Comparison of ENCODE assay signal across 18 cellular contexts in the genomic region with DNA sequence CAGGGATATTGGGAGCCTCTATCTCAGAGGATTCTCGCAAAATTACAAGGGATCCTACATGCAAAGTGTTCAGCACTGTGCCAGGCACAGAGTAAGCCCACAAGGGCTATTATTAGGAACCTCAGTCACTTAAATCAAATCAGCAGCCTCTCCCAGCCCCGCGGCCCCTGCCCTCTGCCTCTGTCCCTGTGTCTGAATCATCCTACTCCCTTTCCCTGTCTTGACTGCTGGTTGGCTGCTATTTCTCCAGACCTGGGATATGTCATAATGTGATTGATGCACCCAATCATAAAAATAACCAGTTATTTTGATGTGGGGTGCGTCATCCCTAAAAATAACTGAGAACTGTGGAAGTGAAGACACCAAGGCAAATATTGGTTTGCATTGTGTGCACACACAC.
DNase-seq lines count a peak whose midpoint lies in the region; ATAC-seq and TF ChIP-seq lines count a peak whose summit lies in the region.
"Had no signal": no experiment of that assay in that cellular context is flagged by ENCODE, and none has a peak within 500 bp of the region (broad histone marks: within the 10 kb centered on the region; RNA-seq: fewer than 3 reads in every experiment).

No MANE protein-coding gene starts in this region.

- no peak for TF ChIP-seq CTCF in heart left ventricle (IDR thresholded peaks at IDR 0.05)
- no peak for TF ChIP-seq CTCF in SK-N-SH (IDR thresholded peaks at IDR 0.05)

- no peaks in the 10 kb centered on the region for H3K9me2 ChIP-seq in SK-N-SH

- H3K36me3 ChIP-seq in heart left ventricle (no peaks in the 10 kb centered on the region), SK-N-SH (replicated peaks in 1 of 2; ENCODE audit: control insufficient read depth in 1 of 2, insufficient read depth in 2 of 2, low read length in 1 of 2) (no peaks in the 10 kb centered on the region)

- CTCF ChIA-PET in SK-N-SH (lab: Yijun Ruan, JAX): no interaction called here

- POLR2A ChIA-PET in SK-N-SH (lab: Yijun Ruan, JAX): no interaction called here

- TF ChIP-seq EP300 in SK-N-SH (IDR thresholded peaks at IDR 0.05; ENCODE audit: borderline replicate concordance in 1 of 2, low read depth in 1 of 2, low read length in 1 of 2): no peak

- H3K4me3 ChIP-seq in heart left ventricle (no peak overlapping the region), SK-N-SH (ENCODE audit: low read depth in 2 of 2, low read length in 1 of 2) (no peak overlapping the region)
- H3K4me3 ChIP-seq: SK-N-MC had no signal

- H3K27me3 ChIP-seq in heart left ventricle: peaks cover 0 to 11% (median 0%) of the 10 kb centered on the region in 9 donors
- no peaks in the 10 kb centered on the region for H3K27me3 ChIP-seq in SK-N-SH (ENCODE audit: insufficient read depth)

- peaks cover 9% of the 10 kb centered on the region for H3F3A ChIP-seq in SK-N-SH (replicated peaks; ENCODE audit: insufficient read depth)

- intact Hi-C loops in heart left ventricle (cut with DNase I) (no loop called here), cardiac septum (cut with DNase I) (no loop called here), head of caudate nucleus (cut with DNase I) (no loop called here)

- H3K9me3 ChIP-seq in heart left ventricle (no peaks in the 10 kb centered on the region), SK-N-SH (no peaks in the 10 kb centered on the region)

- H4K20me1 ChIP-seq in SK-N-SH (ENCODE audit: insufficient read depth): no peaks in the 10 kb centered on the region

- no peaks in the 10 kb centered on the region for H3K79me2 ChIP-seq in SK-N-SH (ENCODE audit: insufficient read depth)

- peak in 3 of 4 donors; percentile 75 to 94 (median 91) for ATAC-seq in heart left ventricle
- no peak for ATAC-seq in HG03469 (IDR thresholded peaks at IDR 0.05; ENCODE audit: unreplicated experiment)
- no peak for ATAC-seq in GM18868 (IDR thresholded peaks at IDR 0.05; ENCODE audit: unreplicated experiment)

- no peak overlapping the region for H2AFZ ChIP-seq in SK-N-SH (ENCODE audit: low read depth)

- 71 to 82% (median 77%) methylated on average over 4 of the region's 4 CpGs for WGBS in heart left ventricle, 4 donors
- WGBS in SK-N-SH (ENCODE audit: low lambda C conversion rate): 52% methylated on average over 4 of the region's 4 CpGs

- no peak for TF ChIP-seq RAD21 in SK-N-SH (IDR thresholded peaks at IDR 0.05; ENCODE audit: low read length)

- TF ChIP-seq POLR2A in heart left ventricle (IDR thresholded peaks at IDR 0.05): no peak

- no peak overlapping the region for H3K4me2 ChIP-seq in SK-N-SH

- H3K27ac ChIP-seq in heart left ventricle (no peak overlapping the region), SK-N-SH (ENCODE audit: low read depth in 2 of 2, low read length in 1 of 2) (no peak overlapping the region)
- H3K27ac ChIP-seq: SK-N-MC had no signal

- peak in 2 of 5 donors; percentile 30 to 32 for DNase-seq in heart left ventricle
- no peak for DNase-seq in cardiac septum (ENCODE audit: low spot score)
- peak; percentile 50 for DNase-seq in NCI-H2227 treated with DMSO at 0.1 percent for 48 hours (lab: John Stamatoyannopoulos, UW)
- peak in 41 of 42 donors; percentile 6 to 89 (median 51) for DNase-seq in head of caudate nucleus
- DNase-seq in SK-N-SH: no peak
- DNase-seq in NCI-H1105 treated with DMSO at 0.1 percent for 48 hours (lab: John Stamatoyannopoulos, UW): no peak
- DNase-seq: C1 segment of cervical spinal cord; H7; IMR-90; Karpas-422; MV-4-11; NCI-H1417 treated with DMSO at 0.1 percent for 48 hours; NCI-H1930; NCI-H446 treated with DMSO at 0.1 percent for 48 hours; NK-92 treated with Interleukin-12 subunit alpha and Interleukin-12 subunit beta, amount 100 ng/mL, for 24 hours had no signal

- H3K4me1 ChIP-seq in heart left ventricle: no peaks in the 10 kb centered on the region
- no peaks in the 10 kb centered on the region for H3K4me1 ChIP-seq in SK-N-SH (ENCODE audit: control insufficient read depth in 1 of 2, insufficient read depth in 2 of 2, low read depth in 1 of 2, low read length in 1 of 2)

- no peak overlapping the region for H3K9ac ChIP-seq in SK-N-SH

TF ChIP-seq in SK-N-SH, 30 proteins besides CTCF, POLR2A, EP300 and RAD21:
- TF ChIP-seq, protein P1, sequence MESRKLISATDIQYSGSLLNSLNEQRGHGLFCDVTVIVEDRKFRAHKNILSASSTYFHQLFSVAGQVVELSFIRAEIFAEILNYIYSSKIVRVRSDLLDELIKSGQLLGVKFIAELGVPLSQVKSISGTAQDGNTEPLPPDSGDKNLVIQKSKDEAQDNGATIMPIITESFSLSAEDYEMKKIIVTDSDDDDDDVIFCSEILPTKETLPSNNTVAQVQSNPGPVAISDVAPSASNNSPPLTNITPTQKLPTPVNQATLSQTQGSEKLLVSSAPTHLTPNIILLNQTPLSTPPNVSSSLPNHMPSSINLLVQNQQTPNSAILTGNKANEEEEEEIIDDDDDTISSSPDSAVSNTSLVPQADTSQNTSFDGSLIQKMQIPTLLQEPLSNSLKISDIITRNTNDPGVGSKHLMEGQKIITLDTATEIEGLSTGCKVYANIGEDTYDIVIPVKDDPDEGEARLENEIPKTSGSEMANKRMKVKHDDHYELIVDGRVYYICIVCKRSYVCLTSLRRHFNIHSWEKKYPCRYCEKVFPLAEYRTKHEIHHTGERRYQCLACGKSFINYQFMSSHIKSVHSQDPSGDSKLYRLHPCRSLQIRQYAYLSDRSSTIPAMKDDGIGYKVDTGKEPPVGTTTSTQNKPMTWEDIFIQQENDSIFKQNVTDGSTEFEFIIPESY (IDR thresholded peaks at IDR 0.05; ENCODE audit: borderline replicate concordance, low read depth): no peak
- TF ChIP-seq GATA2 (CRISPR knock-in tag; IDR thresholded peaks at IDR 0.05) (no peak), RXRA (IDR thresholded peaks at IDR 0.05; ENCODE audit: borderline replicate concordance, low read depth) (no peak), EZH2phosphoT487 (IDR thresholded peaks at IDR 0.05; ENCODE audit: borderline replicate concordance, low read depth) (no peak), NFIC (IDR thresholded peaks at IDR 0.05; ENCODE audit: borderline replicate concordance) (no peak), RFX5 (IDR thresholded peaks at IDR 0.05; ENCODE audit: low read length) (no peak), FOXJ3 (CRISPR knock-in tag; IDR thresholded peaks at IDR 0.05) (no peak), POLR2AphosphoS5 (IDR thresholded peaks at IDR 0.05; ENCODE audit: low read depth, low read length) (no peak), GABPA (IDR thresholded peaks at IDR 0.05; ENCODE audit: low read depth) (no peak), SIN3A (IDR thresholded peaks at IDR 0.05; ENCODE audit: borderline replicate concordance, low read depth, low read length) (no peak), YY1 (IDR thresholded peaks at IDR 0.05; ENCODE audit: low read depth) (no peak), NRF1 (IDR thresholded peaks at IDR 0.05; ENCODE audit: low read depth, low read length) (no peak), RCOR1 (IDR thresholded peaks at IDR 0.05; ENCODE audit: low read length) (no peak), TCF12 (IDR thresholded peaks at IDR 0.05) (no peak), TAF1 (IDR thresholded peaks at IDR 0.05; ENCODE audit: borderline replicate concordance, low read depth, low read length) (no peak)
- TF ChIP-seq, protein P2, sequence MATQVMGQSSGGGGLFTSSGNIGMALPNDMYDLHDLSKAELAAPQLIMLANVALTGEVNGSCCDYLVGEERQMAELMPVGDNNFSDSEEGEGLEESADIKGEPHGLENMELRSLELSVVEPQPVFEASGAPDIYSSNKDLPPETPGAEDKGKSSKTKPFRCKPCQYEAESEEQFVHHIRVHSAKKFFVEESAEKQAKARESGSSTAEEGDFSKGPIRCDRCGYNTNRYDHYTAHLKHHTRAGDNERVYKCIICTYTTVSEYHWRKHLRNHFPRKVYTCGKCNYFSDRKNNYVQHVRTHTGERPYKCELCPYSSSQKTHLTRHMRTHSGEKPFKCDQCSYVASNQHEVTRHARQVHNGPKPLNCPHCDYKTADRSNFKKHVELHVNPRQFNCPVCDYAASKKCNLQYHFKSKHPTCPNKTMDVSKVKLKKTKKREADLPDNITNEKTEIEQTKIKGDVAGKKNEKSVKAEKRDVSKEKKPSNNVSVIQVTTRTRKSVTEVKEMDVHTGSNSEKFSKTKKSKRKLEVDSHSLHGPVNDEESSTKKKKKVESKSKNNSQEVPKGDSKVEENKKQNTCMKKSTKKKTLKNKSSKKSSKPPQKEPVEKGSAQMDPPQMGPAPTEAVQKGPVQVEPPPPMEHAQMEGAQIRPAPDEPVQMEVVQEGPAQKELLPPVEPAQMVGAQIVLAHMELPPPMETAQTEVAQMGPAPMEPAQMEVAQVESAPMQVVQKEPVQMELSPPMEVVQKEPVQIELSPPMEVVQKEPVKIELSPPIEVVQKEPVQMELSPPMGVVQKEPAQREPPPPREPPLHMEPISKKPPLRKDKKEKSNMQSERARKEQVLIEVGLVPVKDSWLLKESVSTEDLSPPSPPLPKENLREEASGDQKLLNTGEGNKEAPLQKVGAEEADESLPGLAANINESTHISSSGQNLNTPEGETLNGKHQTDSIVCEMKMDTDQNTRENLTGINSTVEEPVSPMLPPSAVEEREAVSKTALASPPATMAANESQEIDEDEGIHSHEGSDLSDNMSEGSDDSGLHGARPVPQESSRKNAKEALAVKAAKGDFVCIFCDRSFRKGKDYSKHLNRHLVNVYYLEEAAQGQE (IDR thresholded peaks at IDR 0.05; ENCODE audit: low read depth, low read length): no peak
- TF ChIP-seq, protein P3, sequence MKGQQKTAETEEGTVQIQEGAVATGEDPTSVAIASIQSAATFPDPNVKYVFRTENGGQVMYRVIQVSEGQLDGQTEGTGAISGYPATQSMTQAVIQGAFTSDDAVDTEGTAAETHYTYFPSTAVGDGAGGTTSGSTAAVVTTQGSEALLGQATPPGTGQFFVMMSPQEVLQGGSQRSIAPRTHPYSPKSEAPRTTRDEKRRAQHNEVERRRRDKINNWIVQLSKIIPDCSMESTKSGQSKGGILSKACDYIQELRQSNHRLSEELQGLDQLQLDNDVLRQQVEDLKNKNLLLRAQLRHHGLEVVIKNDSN (IDR thresholded peaks at IDR 0.05; ENCODE audit: borderline replicate concordance, low read depth): no peak
- TF ChIP-seq, protein P4, sequence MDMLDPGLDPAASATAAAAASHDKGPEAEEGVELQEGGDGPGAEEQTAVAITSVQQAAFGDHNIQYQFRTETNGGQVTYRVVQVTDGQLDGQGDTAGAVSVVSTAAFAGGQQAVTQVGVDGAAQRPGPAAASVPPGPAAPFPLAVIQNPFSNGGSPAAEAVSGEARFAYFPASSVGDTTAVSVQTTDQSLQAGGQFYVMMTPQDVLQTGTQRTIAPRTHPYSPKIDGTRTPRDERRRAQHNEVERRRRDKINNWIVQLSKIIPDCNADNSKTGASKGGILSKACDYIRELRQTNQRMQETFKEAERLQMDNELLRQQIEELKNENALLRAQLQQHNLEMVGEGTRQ (IDR thresholded peaks at IDR 0.05; ENCODE audit: borderline replicate concordance, low read depth, low read length): no peak

Comparison
In these comparisons a context has a peak if more than half of its experiments do, and no peak if none do; other contexts are left out.
1. ATAC-seq: peak in heart left ventricle (3 of 4); none in HG03469 (single experiment) and GM18868 (single experiment).
2. DNase-seq: peak in NCI-H2227 treated with DMSO at 0.1 percent for 48 hours (single experiment) and head of caudate nucleus (41 of 42); none in cardiac septum (single experiment), SK-N-SH (single experiment) and NCI-H1105 treated with DMSO at 0.1 percent for 48 hours (single experiment).